In genomic region chr5:112983307-112983811, GRCh38 we compare ENCODE assay signal across 33 cellular contexts. TPM values are rescaled to one million over a fixed set of nuclear protein-coding genes. Genes with fewer than 3 reads are reported as not detected.
DNase-seq lines count a peak whose midpoint lies in the region; ATAC-seq and TF ChIP-seq lines count a peak whose summit lies in the region.
"Had no signal": no experiment of that assay in that cellular context is flagged by ENCODE, and none has a peak within 500 bp of the region (broad histone marks: within the 10 kb centered on the region; RNA-seq: fewer than 3 reads in every experiment).

No MANE protein-coding gene starts in this region.

- H3K27ac Mint-ChIP-seq in CD4-positive, CD25-positive, alpha-beta regulatory T cell, result peak overlapping the region in 2 of 3 donors; percentile 20 to 64
- H3K27ac Mint-ChIP-seq in GM23338 (no peak overlapping the region), chondrocyte (ENCODE audit: unreplicated experiment) (peak overlapping the region; percentile 14), mesothelial cell of epicardium (peak overlapping the region; percentile 22)
- H3K27ac Mint-ChIP-seq: activated naive CD8-positive, alpha-beta T cell treated with anti-CD3 and anti-CD28 coated beads, Interleukin-2, amount 50 U/mL, for 24 hours; stimulated activated naive B cell treated with anti-CD40 and anti-IgM and Interleukin-4, amounts not matched to agents 10 μg/mL and 1 μg/mL and 100 μg/mL, for 72 hours had no signal

- no peak overlapping the region for H3K4me3 ChIP-seq in CD4-positive, CD25-positive, alpha-beta regulatory T cell (ENCODE audit: low read depth, low read length)
- no peak overlapping the region for H3K4me3 ChIP-seq in GM23338
- H3K4me3 ChIP-seq: GM12878, HAP-1, lung, right lobe of liver, SJSA1, upper lobe of right lung had no signal

- H2AFZ ChIP-seq in GM23338, result no peak overlapping the region

- H3K9me2 ChIP-seq in GM23338 (ENCODE audit: insufficient read depth), result no peaks in the 10 kb centered on the region

- no peaks in the 10 kb centered on the region for H3K9me3 ChIP-seq in CD4-positive, CD25-positive, alpha-beta regulatory T cell (ENCODE audit: control insufficient read depth in 2 of 2, low read length in 2 of 2)
- H3K9me3 ChIP-seq: BE2C, HAP-1, right lobe of liver, SJSA1, upper lobe of right lung had no signal

- peaks cover 43% of the 10 kb centered on the region; the same call in 1 of the 2 replicates for H4K20me1 ChIP-seq in GM23338 (replicated peaks; ENCODE audit: insufficient read depth)

- TF ChIP-seq CTCF in GM23338 (conservative IDR thresholded peaks at IDR 0.05; ENCODE audit: low read depth in 2 of 2) (no peak), chondrocyte (IDR thresholded peaks at IDR 0.05) (no peak), mesothelial cell of epicardium (IDR thresholded peaks at IDR 0.05; ENCODE audit: unreplicated experiment) (no peak)

- H3K36me3 ChIP-seq in CD4-positive, CD25-positive, alpha-beta regulatory T cell (ENCODE audit: control insufficient read depth, insufficient read depth, low read length), result peaks cover 25% of the 10 kb centered on the region
- H3K36me3 ChIP-seq in GM23338 (ENCODE audit: insufficient read depth), result no peaks in the 10 kb centered on the region
- H3K36me3 ChIP-seq: right lobe of liver had no signal

- DNase-seq in CD4-positive, CD25-positive, alpha-beta regulatory T cell, result no peak
- peak; percentile 49 for DNase-seq in GM23338 (ENCODE audit: low spot score)
- DNase-seq in chondrocyte (ENCODE audit: low spot score), result no peak
- DNase-seq in mesothelial cell of epicardium (ENCODE audit: low spot score in 2 of 2, unreplicated experiment in 2 of 2), result no peak
- DNase-seq in OCI-M2 (lab: John Stamatoyannopoulos, UW; ENCODE audit: unreplicated experiment), result no peak
- no peak for DNase-seq in activated gamma-delta T cell (lab: John Stamatoyannopoulos, UW)
- DNase-seq: ACHN; activated CD4-positive, alpha-beta T cell treated with anti-CD3 and anti-CD28 coated beads for 36 hours; activated effector memory CD4-positive, alpha-beta T cell treated with anti-CD3 and anti-CD28 coated beads, Interleukin-2, amount 50 U/mL, for 16 hours; activated naive CD8-positive, alpha-beta T cell treated with anti-CD3 and anti-CD28 coated beads, Interleukin-2, amount 50 U/mL, for 24 hours; activated T-cell treated with anti-CD3 and anti-CD28 coated beads for 4 hours; BE2C; Calu3; head of caudate nucleus; KG1; kidney glomerular epithelial cell; NCI-H1417; NCI-H2081; NCI-H345; NCI-H748 treated with DMSO at 0.1 percent for 48 hours; posterior cingulate gyrus; right lobe of liver; stimulated activated CD4-positive, alpha-beta T cell treated with anti-CD3 and anti-CD28 coated beads, Interleukin-12 subunit alpha, Interleukin-12 subunit beta, amount 100 ng/mL, for 4 hours; stimulated activated CD4-positive, alpha-beta T cell treated with anti-CD3 and anti-CD28 coated beads, Interleukin-4, amount 100 ng/mL, for 4 hours; stimulated activated naive B cell treated with anti-CD40 and anti-IgM and Interleukin-4, amounts not matched to agents 10 μg/mL and 1 μg/mL and 100 μg/mL, for 72 hours; upper lobe of right lung had no signal

- H3K9me3 Mint-ChIP-seq in CD4-positive, CD25-positive, alpha-beta regulatory T cell, result no peaks in the 10 kb centered on the region
- no peaks in the 10 kb centered on the region for H3K9me3 Mint-ChIP-seq in GM23338
- H3K9me3 Mint-ChIP-seq in chondrocyte (ENCODE audit: low read depth), result no peaks in the 10 kb centered on the region
- H3K9me3 Mint-ChIP-seq in mesothelial cell of epicardium, result no peaks in the 10 kb centered on the region
- H3K9me3 Mint-ChIP-seq: activated naive CD8-positive, alpha-beta T cell treated with anti-CD3 and anti-CD28 coated beads, Interleukin-2, amount 50 U/mL, for 24 hours; neural crest cell; stimulated activated naive B cell treated with anti-CD40 and anti-IgM and Interleukin-4, amounts not matched to agents 10 μg/mL and 1 μg/mL and 100 μg/mL, for 72 hours had no signal

- H3K4me1 ChIP-seq in CD4-positive, CD25-positive, alpha-beta regulatory T cell (ENCODE audit: control insufficient read depth, insufficient read depth, low read length, poor library complexity, severe bottlenecking), result peaks cover 45% of the 10 kb centered on the region
- peaks cover 45% of the 10 kb centered on the region for H3K4me1 ChIP-seq in GM23338 (ENCODE audit: insufficient read depth)

- H3K79me2 ChIP-seq in GM23338 (replicated peaks; ENCODE audit: insufficient read depth), result peaks cover 99% of the 10 kb centered on the region

- no peak for ATAC-seq in CD4-positive, CD25-positive, alpha-beta regulatory T cell (ENCODE audit: low read depth in 2 of 2)
- ATAC-seq in GM23338, result peak; percentile 74
- ATAC-seq in HG02885 (IDR thresholded peaks at IDR 0.05; ENCODE audit: poor library complexity, unreplicated experiment), result no peak
- ATAC-seq in HG02970 (IDR thresholded peaks at IDR 0.05; ENCODE audit: low FRiP score, unreplicated experiment), result no peak
- ATAC-seq: activated CD4-positive, alpha-beta T cell treated with anti-CD3 and anti-CD28 coated beads for 36 hours; activated naive CD8-positive, alpha-beta T cell treated with anti-CD3 and anti-CD28 coated beads, Interleukin-2, amount 50 U/mL, for 24 hours; GM12878; right lobe of liver; stimulated activated naive B cell treated with anti-CD40 and anti-IgM and Interleukin-4, amounts not matched to agents 10 μg/mL and 1 μg/mL and 100 μg/mL, for 72 hours; upper lobe of right lung had no signal

- peak overlapping the region in 1 of 4 donors; percentile 17 for H3K4me3 Mint-ChIP-seq in CD4-positive, CD25-positive, alpha-beta regulatory T cell
- H3K4me3 Mint-ChIP-seq in GM23338, result no peak overlapping the region
- no peak overlapping the region for H3K4me3 Mint-ChIP-seq in chondrocyte (ENCODE audit: unreplicated experiment)
- no peak overlapping the region for H3K4me3 Mint-ChIP-seq in mesothelial cell of epicardium
- H3K4me3 Mint-ChIP-seq: activated CD4-positive, alpha-beta T cell treated with anti-CD3 and anti-CD28 coated beads for 36 hours; activated naive CD8-positive, alpha-beta T cell treated with anti-CD3 and anti-CD28 coated beads, Interleukin-2, amount 50 U/mL, for 24 hours; neural crest cell; stimulated activated naive B cell treated with anti-CD40 and anti-IgM and Interleukin-4, amounts not matched to agents 10 μg/mL and 1 μg/mL and 100 μg/mL, for 72 hours had no signal

- peaks cover 61 to 77% (median 69%) of the 10 kb centered on the region in 4 donors for H3K4me1 Mint-ChIP-seq in CD4-positive, CD25-positive, alpha-beta regulatory T cell
- H3K4me1 Mint-ChIP-seq in GM23338, result peaks cover 56% of the 10 kb centered on the region
- H3K4me1 Mint-ChIP-seq in chondrocyte (ENCODE audit: low read depth), result peaks cover 46% of the 10 kb centered on the region
- peaks cover 41% of the 10 kb centered on the region for H3K4me1 Mint-ChIP-seq in mesothelial cell of epicardium

- no peaks in the 10 kb centered on the region for H3K27me3 Mint-ChIP-seq in CD4-positive, CD25-positive, alpha-beta regulatory T cell
- H3K27me3 Mint-ChIP-seq in GM23338 (ENCODE audit: insufficient read depth, low read depth, poor library complexity) (peaks cover 3% of the 10 kb centered on the region), chondrocyte (ENCODE audit: low read depth) (no peaks in the 10 kb centered on the region), mesothelial cell of epicardium (ENCODE audit: low read depth) (no peaks in the 10 kb centered on the region)
- H3K27me3 Mint-ChIP-seq: activated CD4-positive, alpha-beta T cell treated with anti-CD3 and anti-CD28 coated beads for 36 hours; activated naive CD8-positive, alpha-beta T cell treated with anti-CD3 and anti-CD28 coated beads, Interleukin-2, amount 50 U/mL, for 24 hours; stimulated activated naive B cell treated with anti-CD40 and anti-IgM and Interleukin-4, amounts not matched to agents 10 μg/mL and 1 μg/mL and 100 μg/mL, for 72 hours had no signal

- H3K4me2 ChIP-seq in GM23338, result peak overlapping the region; percentile 37

- H3K36me3 Mint-ChIP-seq in CD4-positive, CD25-positive, alpha-beta regulatory T cell, result peaks cover 23% of the 10 kb centered on the region
- H3K36me3 Mint-ChIP-seq in GM23338 (ENCODE audit: low read depth), result peaks cover 19% of the 10 kb centered on the region; the same call in 2 of the 3 replicates
- H3K36me3 Mint-ChIP-seq in chondrocyte (ENCODE audit: low read depth), result peaks cover 3% of the 10 kb centered on the region
- peaks cover 16% of the 10 kb centered on the region for H3K36me3 Mint-ChIP-seq in mesothelial cell of epicardium

- no peaks in the 10 kb centered on the region for H3K27me3 ChIP-seq in CD4-positive, CD25-positive, alpha-beta regulatory T cell (ENCODE audit: control insufficient read depth, insufficient read depth, low read length)
- no peaks in the 10 kb centered on the region for H3K27me3 ChIP-seq in GM23338 (ENCODE audit: insufficient read depth)
- H3K27me3 ChIP-seq: BE2C, right lobe of liver, SJSA1, upper lobe of right lung had no signal

- no peak overlapping the region for H3K27ac ChIP-seq in CD4-positive, CD25-positive, alpha-beta regulatory T cell (ENCODE audit: insufficient read depth, low read length, poor library complexity, severe bottlenecking)
- H3K27ac ChIP-seq in GM23338 (ENCODE audit: low read depth), result peak overlapping the region; percentile 20; the same call in 1 of the 2 replicates
- H3K27ac ChIP-seq: right lobe of liver, SJSA1, upper lobe of right lung had no signal

- H3F3A ChIP-seq in GM23338 (replicated peaks; ENCODE audit: low read depth), result no peaks in the 10 kb centered on the region

TF ChIP-seq in GM23338, 12 proteins besides CTCF, POLR2A, EP300 and RAD21 (continues in another document):
- TF ChIP-seq ZNF331 (CRISPR knock-in tag; IDR thresholded peaks at IDR 0.05; ENCODE audit: low read depth) (no peak), EZH2 (IDR thresholded peaks at IDR 0.05; ENCODE audit: low read depth, unreplicated experiment) (no peak), ZNF114 (CRISPR knock-in tag; IDR thresholded peaks at IDR 0.05) (no peak), CREB1 (CRISPR knock-in tag; IDR thresholded peaks at IDR 0.05; ENCODE audit: low read depth) (no peak)

RNA-seq across cellular contexts. Expression of gene DCP2, which starts 6.8 kb away (rescaled TPM):
- 149 TPM for total RNA-seq in CD4-positive, CD25-positive, alpha-beta regulatory T cell
- 10 to 100 TPM; 60.7 to 96.4 (median 66.9) TPM for polyA plus RNA-seq in CD4-positive, CD25-positive, alpha-beta regulatory T cell
- total RNA-seq in GM23338 (2014; rRNA removed; shearing (Covaris generic)), result 146 and 165 TPM in 2 replicates
- 96.6 and 101 TPM in 2 replicates for polyA plus RNA-seq in GM23338 (2016; fragmentation: Nextera tagmentation; extraction: Ambion mirVana)
- 37.3 to 47.1 TPM (median 40.1 TPM) in 3 replicates for total RNA-seq in chondrocyte
- 88.5 to 98.6 TPM (median 90.0 TPM) in 3 replicates for total RNA-seq in mesothelial cell of epicardium
